17 cellular contexts compared by ENCODE assay signal in the genomic region with DNA sequence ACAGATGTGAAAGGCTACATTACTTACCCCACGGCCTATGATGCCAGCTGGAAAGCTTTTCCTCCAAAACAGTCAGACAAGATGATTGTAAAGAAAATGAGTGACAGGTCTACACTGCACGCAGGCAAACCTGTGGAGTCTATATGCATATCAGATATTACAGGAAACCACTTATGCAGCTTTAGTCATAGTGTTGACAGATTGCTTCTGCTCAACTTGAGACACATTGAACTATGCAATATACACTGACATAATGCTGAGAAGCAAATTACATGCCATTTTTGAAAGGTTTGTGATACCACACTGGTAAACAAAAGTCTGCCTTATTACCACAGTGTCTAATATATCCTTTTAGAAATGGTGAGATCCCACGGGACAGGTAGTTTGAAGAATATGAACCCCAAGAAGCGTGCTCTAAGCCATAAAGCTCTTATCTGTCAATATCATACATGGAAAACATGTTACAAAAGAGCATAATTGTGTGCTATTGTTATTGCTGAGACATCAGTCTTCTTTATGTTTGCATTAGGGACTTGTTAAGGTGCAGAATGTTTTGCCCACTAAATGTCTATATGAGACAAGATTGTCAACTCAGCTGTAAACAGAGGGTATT.
DNase-seq lines count a peak whose midpoint lies in the region; ATAC-seq and TF ChIP-seq lines count a peak whose summit lies in the region.
"Had no signal": no experiment of that assay in that cellular context is flagged by ENCODE, and none has a peak within 500 bp of the region (broad histone marks: within the 10 kb centered on the region; RNA-seq: fewer than 3 reads in every experiment).

No MANE protein-coding gene starts in this region.

- ATAC-seq in GM18868 (IDR thresholded peaks at IDR 0.05; ENCODE audit: unreplicated experiment) (peak; percentile 40), PC-3 (peak; percentile 33; the same call in 1 of the 2 replicates), gastrocnemius medialis (no peak)

- H3K4me1 ChIP-seq in A673 (ENCODE audit: insufficient read depth, low read length, poor library complexity, severe bottlenecking) (no peaks in the 10 kb centered on the region), PC-3 (ENCODE audit: insufficient read depth, low read length) (no peaks in the 10 kb centered on the region), PC-9 (replicated peaks; ENCODE audit: insufficient read depth) (no peaks in the 10 kb centered on the region), tibial artery (no peaks in the 10 kb centered on the region), gastrocnemius medialis (no peaks in the 10 kb centered on the region)
- H3K4me1 ChIP-seq: BLaER1 had no signal

- intact Hi-C loops in A673 (cut with micrococcal nuclease; ENCODE audit: unreplicated experiment) (no loop called here), PC-3 (cut with micrococcal nuclease) (no loop called here), PC-9 (cut with micrococcal nuclease; ENCODE audit: unreplicated experiment) (no loop called here), tibial artery (cut with DNase I; ENCODE audit: low total_unique reads) (no loop called here), gastrocnemius medialis (cut with DNase I; ENCODE audit: low total_unique reads) (no loop called here)

- H3K4me3 ChIP-seq in A673 (ENCODE audit: low read depth, low read length, poor library complexity, severe bottlenecking) (no peak overlapping the region), PC-3 (ENCODE audit: low read length) (no peak overlapping the region), PC-9 (no peak overlapping the region), tibial artery (no peak overlapping the region), gastrocnemius medialis (no peak overlapping the region)
- H3K4me3 ChIP-seq: BLaER1 had no signal

- no peaks in the 10 kb centered on the region for H4K20me1 ChIP-seq in PC-3 (ENCODE audit: low read length)
- no peaks in the 10 kb centered on the region for H4K20me1 ChIP-seq in PC-9 (ENCODE audit: insufficient read depth)
- H4K20me1 ChIP-seq: BLaER1 had no signal

- POLR2A ChIA-PET in A673 (lab: Charles Lee; ENCODE audit: low non-redundant PET) (no interaction called here), PC-3 (lab: Charles Lee; ENCODE audit: unreplicated experiment) (interaction anchor here (0.6 kb wide), 1 partner anchor 103 kb away, joined by 3 read pairs; no protein-coding TSS in a partner anchor), PC-9 (lab: Charles Lee; ENCODE audit: unreplicated experiment) (no interaction called here)

- in situ Hi-C loops in gastrocnemius medialis (cut with MboI; ENCODE audit: low sequenced_read_pairs in 4 of 4), result no loop called here

- BruUV-seq in A673 (replicated peaks; lab: Mats Ljungman, UMichigan), result no TSS peak
- BruUV-seq in PC-3 (replicated peaks; lab: Mats Ljungman, UMichigan), result no TSS peak
- BruUV-seq in PC-9 (replicated peaks; lab: Mats Ljungman, UMichigan), result no TSS peak

- TF ChIP-seq CTCF in A673 (conservative IDR thresholded peaks at IDR 0.05; ENCODE audit: low read depth, low read length) (no peak), PC-3 (conservative IDR thresholded peaks at IDR 0.05; ENCODE audit: low read depth, low read length) (no peak), PC-9 (conservative IDR thresholded peaks at IDR 0.05) (no peak), tibial artery (IDR thresholded peaks at IDR 0.05) (no peak), gastrocnemius medialis (IDR thresholded peaks at IDR 0.05 in 4 of 5, conservative IDR thresholded peaks at IDR 0.05 in 1 of 5) (no peak)

- CTCF ChIA-PET in A673 (lab: Charles Lee) (no interaction called here), PC-3 (lab: Charles Lee) (no interaction called here), PC-9 (lab: Charles Lee) (no interaction called here)

- H3K36me3 ChIP-seq in A673 (ENCODE audit: insufficient read depth, low read length, poor library complexity, severe bottlenecking), result no peaks in the 10 kb centered on the region
- H3K36me3 ChIP-seq in PC-3 (ENCODE audit: low read depth, low read length), result no peaks in the 10 kb centered on the region
- no peaks in the 10 kb centered on the region for H3K36me3 ChIP-seq in PC-9 (ENCODE audit: low read depth)
- H3K36me3 ChIP-seq in tibial artery, result no peaks in the 10 kb centered on the region
- H3K36me3 ChIP-seq in gastrocnemius medialis, result no peaks in the 10 kb centered on the region
- H3K36me3 ChIP-seq: BLaER1 had no signal

- H3K9me3 ChIP-seq in A673 (ENCODE audit: low read depth, low read length, poor library complexity, severe bottlenecking) (no peaks in the 10 kb centered on the region), PC-3 (ENCODE audit: low read length) (no peaks in the 10 kb centered on the region), PC-9 (ENCODE audit: insufficient read depth, low read depth) (no peaks in the 10 kb centered on the region), tibial artery (no peaks in the 10 kb centered on the region), gastrocnemius medialis (no peaks in the 10 kb centered on the region)
- H3K9me3 ChIP-seq: BLaER1, SK-N-SH had no signal

- H3K9me2 ChIP-seq in PC-3 (replicated peaks; ENCODE audit: low read length) (no peaks in the 10 kb centered on the region), PC-9 (ENCODE audit: insufficient read depth) (no peaks in the 10 kb centered on the region)
- H3K9me2 ChIP-seq: SK-N-SH had no signal

- no peaks in the 10 kb centered on the region for H3K27me3 ChIP-seq in A673 (replicated peaks; ENCODE audit: insufficient read depth, low read depth, low read length, poor library complexity)
- peaks cover 17% of the 10 kb centered on the region; the same call in 1 of the 2 replicates for H3K27me3 ChIP-seq in PC-3 (ENCODE audit: low read length)
- no peaks in the 10 kb centered on the region for H3K27me3 ChIP-seq in PC-9 (ENCODE audit: insufficient read depth, low read depth)
- H3K27me3 ChIP-seq in tibial artery, result no peaks in the 10 kb centered on the region
- H3K27me3 ChIP-seq in gastrocnemius medialis, result no peaks in the 10 kb centered on the region
- H3K27me3 ChIP-seq: BLaER1 had no signal

- DNase-seq in A673 (ENCODE audit: low spot score), result peak; percentile 37
- peak; percentile 38 to 58 for DNase-seq in NCI-H1930 (lab: John Stamatoyannopoulos, UW)
- DNase-seq in PC-3, result peak; percentile 44
- DNase-seq in PC-9, result no peak
- DNase-seq in tibial artery, result no peak
- no peak for DNase-seq in gastrocnemius medialis
- DNase-seq: CD4-positive, CD25-positive, alpha-beta regulatory T cell; NCI-H1092 treated with DMSO at 0.1 percent for 48 hours; NCI-H1694; NCI-H774; NK-92 treated with Interleukin-12 subunit alpha and Interleukin-12 subunit beta, amount 100 ng/mL, for 24 hours; SK-N-SH; SW 1271; T-helper 2 cell had no signal

- H3K9ac ChIP-seq in PC-3 (ENCODE audit: low read length), result no peak overlapping the region
- H3K9ac ChIP-seq: BLaER1, SK-N-SH had no signal

- H3K27ac ChIP-seq in A673 (ENCODE audit: low read depth, low read length, poor library complexity, severe bottlenecking) (no peak overlapping the region), PC-3 (ENCODE audit: low read length) (no peak overlapping the region), PC-9 (no peak overlapping the region), tibial artery (no peak overlapping the region), gastrocnemius medialis (no peak overlapping the region)
- H3K27ac ChIP-seq: BLaER1, HL-60 had no signal

- H2AFZ ChIP-seq in PC-3 (ENCODE audit: low read length) (no peak overlapping the region), PC-9 (no peak overlapping the region)

- no peaks in the 10 kb centered on the region for H3K79me2 ChIP-seq in PC-3 (ENCODE audit: low read length)
- no peaks in the 10 kb centered on the region for H3K79me2 ChIP-seq in PC-9 (ENCODE audit: low read depth)

- H3K4me2 ChIP-seq in PC-3 (ENCODE audit: low read length), result no peak overlapping the region
- no peak overlapping the region for H3K4me2 ChIP-seq in PC-9
- H3K4me2 ChIP-seq: BLaER1, SK-N-SH had no signal

- no peaks in the 10 kb centered on the region for H3F3A ChIP-seq in PC-3 (ENCODE audit: low read length, unreplicated experiment)
- no peaks in the 10 kb centered on the region for H3F3A ChIP-seq in PC-9 (ENCODE audit: insufficient read depth, low read depth)

- no peak for TF ChIP-seq POLR2A in gastrocnemius medialis (IDR thresholded peaks at IDR 0.05)

Comparison
In these comparisons a context has a peak if more than half of its experiments do, and no peak if none do; other contexts are left out.
1. DNase-seq: peak in A673 (single experiment), NCI-H1930 (2 of 2) and PC-3 (single experiment); none in PC-9 (0 of 2), tibial artery (0 of 2) and gastrocnemius medialis (0 of 2).
2. ATAC-seq: peak in GM18868 (single experiment) and PC-3 (single experiment); none in gastrocnemius medialis (0 of 2).